ENCODE assay signal across 14 cellular contexts in genomic region chr21:26800455-26801454, GRCh38. TPM values are rescaled to one million over a fixed set of nuclear protein-coding genes. Genes with fewer than 3 reads are reported as not detected.
DNase-seq lines count a peak whose midpoint lies in the region; ATAC-seq and TF ChIP-seq lines count a peak whose summit lies in the region.
"Had no signal": no experiment of that assay in that cellular context is flagged by ENCODE, and none has a peak within 500 bp of the region (broad histone marks: within the 10 kb centered on the region; RNA-seq: fewer than 3 reads in every experiment).

No MANE protein-coding gene starts in this region.

- TF ChIP-seq CTCF in chondrocyte (IDR thresholded peaks at IDR 0.05): no peak

- H3K4me3 Mint-ChIP-seq in chondrocyte (ENCODE audit: unreplicated experiment): peak overlapping the region; percentile 6
- H3K4me3 Mint-ChIP-seq in activated naive CD4-positive, alpha-beta T cell treated with anti-CD3 and anti-CD28 coated beads for 36 hours: no peak overlapping the region
- no peak overlapping the region for H3K4me3 Mint-ChIP-seq in activated T-cell treated with anti-CD3 and anti-CD28 coated beads, Interleukin-2, amount 50 U/mL, for 72 hours
- H3K4me3 Mint-ChIP-seq: activated CD4-positive, alpha-beta memory T cell treated with anti-CD3 and anti-CD28 coated beads, Interleukin-2, amount 10 ng/mL, durations not matched to agents 7 days and 5 days; activated naive CD8-positive, alpha-beta T cell treated with anti-CD3 and anti-CD28 coated beads, Interleukin-2, amount 50 U/mL, for 24 hours; CD4-positive, alpha-beta memory T cell had no signal

- no peaks in the 10 kb centered on the region for H3K36me3 Mint-ChIP-seq in chondrocyte (ENCODE audit: low read depth)
- H3K36me3 Mint-ChIP-seq in activated naive CD4-positive, alpha-beta T cell treated with anti-CD3 and anti-CD28 coated beads for 36 hours (ENCODE audit: low read depth): no peaks in the 10 kb centered on the region
- H3K36me3 Mint-ChIP-seq in activated T-cell treated with anti-CD3 and anti-CD28 coated beads, Interleukin-2, amount 50 U/mL, for 72 hours (ENCODE audit: insufficient read depth in 2 of 2): no peaks in the 10 kb centered on the region
- H3K36me3 Mint-ChIP-seq: CD4-positive, alpha-beta memory T cell had no signal

- CTCF ChIA-PET in activated naive CD4-positive, alpha-beta T cell treated with anti-CD3 and anti-CD28 coated beads for 36 hours (lab: Charles Lee): no interaction called here

- H3K27ac ChIP-seq in iPS-20b (ENCODE audit: low read length) (no peak overlapping the region), skin epidermis (peak overlapping the region in 12 of 21 experiments; percentile 3 to 52 (median 37))
- H3K27ac ChIP-seq: KMS-11 had no signal

- DNase-seq in GM03348 (ENCODE audit: low spot score) (peak; percentile 11), chondrocyte (ENCODE audit: low spot score) (no peak), NCI-H69 (lab: John Stamatoyannopoulos, UW) (no peak)
- DNase-seq in activated naive CD4-positive, alpha-beta T cell treated with anti-CD3 and anti-CD28 coated beads for 36 hours: no peak
- no peak for DNase-seq in activated T-cell treated with anti-CD3 and anti-CD28 coated beads, Interleukin-2, amount 50 U/mL, for 72 hours
- DNase-seq: activated CD4-positive, alpha-beta memory T cell treated with anti-CD3 and anti-CD28 coated beads, Interleukin-2, amount 10 ng/mL, durations not matched to agents 7 days and 5 days; activated naive CD8-positive, alpha-beta T cell treated with anti-CD3 and anti-CD28 coated beads, Interleukin-2, amount 50 U/mL, for 24 hours; CD4-positive, alpha-beta memory T cell; mucosa of descending colon; NCI-H345 had no signal

- intact Hi-C loops in activated naive CD4-positive, alpha-beta T cell treated with anti-CD3 and anti-CD28 coated beads for 36 hours (cut with micrococcal nuclease): no loop called here

- H3K4me1 ChIP-seq in iPS-20b (ENCODE audit: insufficient read depth, low read length): peaks cover 6% of the 10 kb centered on the region; the same call in 1 of the 2 replicates

- no peaks in the 10 kb centered on the region for H3K9me3 ChIP-seq in iPS-20b (ENCODE audit: insufficient read depth, low read depth, low read length)

- H3K9ac ChIP-seq in iPS-20b (ENCODE audit: low read depth, low read length): peak overlapping the region; percentile 19; the same call in 1 of the 2 replicates
- H3K9ac ChIP-seq: KMS-11 had no signal

- no peaks in the 10 kb centered on the region for H3K36me3 ChIP-seq in iPS-20b (ENCODE audit: insufficient read depth, low read depth, low read length)

- peaks cover 2% of the 10 kb centered on the region for H3K9me3 Mint-ChIP-seq in chondrocyte (ENCODE audit: low read depth)
- no peaks in the 10 kb centered on the region for H3K9me3 Mint-ChIP-seq in activated naive CD4-positive, alpha-beta T cell treated with anti-CD3 and anti-CD28 coated beads for 36 hours
- no peaks in the 10 kb centered on the region for H3K9me3 Mint-ChIP-seq in activated T-cell treated with anti-CD3 and anti-CD28 coated beads, Interleukin-2, amount 50 U/mL, for 72 hours
- H3K9me3 Mint-ChIP-seq: activated CD4-positive, alpha-beta memory T cell treated with anti-CD3 and anti-CD28 coated beads, Interleukin-2, amount 10 ng/mL, durations not matched to agents 7 days and 5 days; activated naive CD8-positive, alpha-beta T cell treated with anti-CD3 and anti-CD28 coated beads, Interleukin-2, amount 50 U/mL, for 24 hours; CD4-positive, alpha-beta memory T cell had no signal

- H3K4me1 Mint-ChIP-seq in chondrocyte (ENCODE audit: low read depth): peaks cover 34% of the 10 kb centered on the region
- H3K4me1 Mint-ChIP-seq in activated naive CD4-positive, alpha-beta T cell treated with anti-CD3 and anti-CD28 coated beads for 36 hours (ENCODE audit: low read depth): no peaks in the 10 kb centered on the region
- H3K4me1 Mint-ChIP-seq in activated T-cell treated with anti-CD3 and anti-CD28 coated beads, Interleukin-2, amount 50 U/mL, for 72 hours (ENCODE audit: low read depth): no peaks in the 10 kb centered on the region
- H3K4me1 Mint-ChIP-seq: activated CD4-positive, alpha-beta memory T cell treated with anti-CD3 and anti-CD28 coated beads, Interleukin-2, amount 10 ng/mL, durations not matched to agents 7 days and 5 days; activated naive CD8-positive, alpha-beta T cell treated with anti-CD3 and anti-CD28 coated beads, Interleukin-2, amount 50 U/mL, for 24 hours; CD4-positive, alpha-beta memory T cell had no signal

- peak overlapping the region; percentile 81 for H3K27ac Mint-ChIP-seq in chondrocyte (ENCODE audit: unreplicated experiment)
- H3K27ac Mint-ChIP-seq in activated naive CD4-positive, alpha-beta T cell treated with anti-CD3 and anti-CD28 coated beads for 36 hours: no peak overlapping the region
- H3K27ac Mint-ChIP-seq in activated T-cell treated with anti-CD3 and anti-CD28 coated beads, Interleukin-2, amount 50 U/mL, for 72 hours: no peak overlapping the region
- H3K27ac Mint-ChIP-seq: activated CD4-positive, alpha-beta memory T cell treated with anti-CD3 and anti-CD28 coated beads, Interleukin-2, amount 10 ng/mL, durations not matched to agents 7 days and 5 days; activated naive CD8-positive, alpha-beta T cell treated with anti-CD3 and anti-CD28 coated beads, Interleukin-2, amount 50 U/mL, for 24 hours; CD4-positive, alpha-beta memory T cell had no signal

- H3K27me3 ChIP-seq in iPS-20b (ENCODE audit: insufficient read depth, low read length): no peaks in the 10 kb centered on the region

- no peaks in the 10 kb centered on the region for H3K27me3 Mint-ChIP-seq in chondrocyte (ENCODE audit: low read depth)
- peaks cover 16% of the 10 kb centered on the region for H3K27me3 Mint-ChIP-seq in activated naive CD4-positive, alpha-beta T cell treated with anti-CD3 and anti-CD28 coated beads for 36 hours (ENCODE audit: low read depth)
- H3K27me3 Mint-ChIP-seq in activated T-cell treated with anti-CD3 and anti-CD28 coated beads, Interleukin-2, amount 50 U/mL, for 72 hours (ENCODE audit: low read depth): peaks cover 23% of the 10 kb centered on the region
- H3K27me3 Mint-ChIP-seq: activated CD4-positive, alpha-beta memory T cell treated with anti-CD3 and anti-CD28 coated beads, Interleukin-2, amount 10 ng/mL, durations not matched to agents 7 days and 5 days had no signal

- H3K4me3 ChIP-seq in iPS-20b (ENCODE audit: low read length): no peak overlapping the region
- no peak overlapping the region for H3K4me3 ChIP-seq in skin epidermis
- H3K4me3 ChIP-seq: mucosa of descending colon had no signal

- no peak for ATAC-seq in HG03196 (IDR thresholded peaks at IDR 0.05; ENCODE audit: unreplicated experiment)
- no peak for ATAC-seq in activated T-cell treated with anti-CD3 and anti-CD28 coated beads, Interleukin-2, amount 50 U/mL, for 72 hours (replicated peaks in 1 of 2)
- ATAC-seq: activated naive CD8-positive, alpha-beta T cell treated with anti-CD3 and anti-CD28 coated beads, Interleukin-2, amount 50 U/mL, for 24 hours had no signal

RNA-seq across cellular contexts. Expression of gene ADAMTS1, which starts 44.5 kb away (rescaled TPM):
- 27.2 to 91.2 TPM (median 29.7 TPM) in 3 replicates for total RNA-seq in chondrocyte
- not detected for total RNA-seq in activated naive CD4-positive, alpha-beta T cell treated with anti-CD3 and anti-CD28 coated beads for 36 hours
- under 1 TPM in 1 of 2 donors, not detected in 1; 0.31 TPM for total RNA-seq in activated T-cell treated with anti-CD3 and anti-CD28 coated beads, Interleukin-2, amount 50 U/mL, for 72 hours
- total RNA-seq: CD4-positive, alpha-beta memory T cell had no signal

Comparison
In these comparisons a context has a peak if more than half of its experiments do, and no peak if none do; other contexts are left out.
1. RNA of gene ADAMTS1, which starts 44.5 kb away (total RNA-seq): 27.2 to 91.2 TPM in chondrocyte; 0.31 TPM in activated T-cell treated with anti-CD3 and anti-CD28 coated beads, Interleukin-2, amount 50 U/mL, for 72 hours and not detected in activated naive CD4-positive, alpha-beta T cell treated with anti-CD3 and anti-CD28 coated beads for 36 hours; every median in the first group is over 10 times any median in the second.